1 cellular context compared by ENCODE assay signal in genomic region chr11:123683616-123684170, GRCh38.
TF ChIP-seq lines count a peak whose summit lies in the region.

No MANE protein-coding gene starts in this region.

TF ChIP-seq in GM23338, 12 proteins besides CTCF, POLR2A, EP300 and RAD21 (continued from another document):
- TF ChIP-seq, protein P1, sequence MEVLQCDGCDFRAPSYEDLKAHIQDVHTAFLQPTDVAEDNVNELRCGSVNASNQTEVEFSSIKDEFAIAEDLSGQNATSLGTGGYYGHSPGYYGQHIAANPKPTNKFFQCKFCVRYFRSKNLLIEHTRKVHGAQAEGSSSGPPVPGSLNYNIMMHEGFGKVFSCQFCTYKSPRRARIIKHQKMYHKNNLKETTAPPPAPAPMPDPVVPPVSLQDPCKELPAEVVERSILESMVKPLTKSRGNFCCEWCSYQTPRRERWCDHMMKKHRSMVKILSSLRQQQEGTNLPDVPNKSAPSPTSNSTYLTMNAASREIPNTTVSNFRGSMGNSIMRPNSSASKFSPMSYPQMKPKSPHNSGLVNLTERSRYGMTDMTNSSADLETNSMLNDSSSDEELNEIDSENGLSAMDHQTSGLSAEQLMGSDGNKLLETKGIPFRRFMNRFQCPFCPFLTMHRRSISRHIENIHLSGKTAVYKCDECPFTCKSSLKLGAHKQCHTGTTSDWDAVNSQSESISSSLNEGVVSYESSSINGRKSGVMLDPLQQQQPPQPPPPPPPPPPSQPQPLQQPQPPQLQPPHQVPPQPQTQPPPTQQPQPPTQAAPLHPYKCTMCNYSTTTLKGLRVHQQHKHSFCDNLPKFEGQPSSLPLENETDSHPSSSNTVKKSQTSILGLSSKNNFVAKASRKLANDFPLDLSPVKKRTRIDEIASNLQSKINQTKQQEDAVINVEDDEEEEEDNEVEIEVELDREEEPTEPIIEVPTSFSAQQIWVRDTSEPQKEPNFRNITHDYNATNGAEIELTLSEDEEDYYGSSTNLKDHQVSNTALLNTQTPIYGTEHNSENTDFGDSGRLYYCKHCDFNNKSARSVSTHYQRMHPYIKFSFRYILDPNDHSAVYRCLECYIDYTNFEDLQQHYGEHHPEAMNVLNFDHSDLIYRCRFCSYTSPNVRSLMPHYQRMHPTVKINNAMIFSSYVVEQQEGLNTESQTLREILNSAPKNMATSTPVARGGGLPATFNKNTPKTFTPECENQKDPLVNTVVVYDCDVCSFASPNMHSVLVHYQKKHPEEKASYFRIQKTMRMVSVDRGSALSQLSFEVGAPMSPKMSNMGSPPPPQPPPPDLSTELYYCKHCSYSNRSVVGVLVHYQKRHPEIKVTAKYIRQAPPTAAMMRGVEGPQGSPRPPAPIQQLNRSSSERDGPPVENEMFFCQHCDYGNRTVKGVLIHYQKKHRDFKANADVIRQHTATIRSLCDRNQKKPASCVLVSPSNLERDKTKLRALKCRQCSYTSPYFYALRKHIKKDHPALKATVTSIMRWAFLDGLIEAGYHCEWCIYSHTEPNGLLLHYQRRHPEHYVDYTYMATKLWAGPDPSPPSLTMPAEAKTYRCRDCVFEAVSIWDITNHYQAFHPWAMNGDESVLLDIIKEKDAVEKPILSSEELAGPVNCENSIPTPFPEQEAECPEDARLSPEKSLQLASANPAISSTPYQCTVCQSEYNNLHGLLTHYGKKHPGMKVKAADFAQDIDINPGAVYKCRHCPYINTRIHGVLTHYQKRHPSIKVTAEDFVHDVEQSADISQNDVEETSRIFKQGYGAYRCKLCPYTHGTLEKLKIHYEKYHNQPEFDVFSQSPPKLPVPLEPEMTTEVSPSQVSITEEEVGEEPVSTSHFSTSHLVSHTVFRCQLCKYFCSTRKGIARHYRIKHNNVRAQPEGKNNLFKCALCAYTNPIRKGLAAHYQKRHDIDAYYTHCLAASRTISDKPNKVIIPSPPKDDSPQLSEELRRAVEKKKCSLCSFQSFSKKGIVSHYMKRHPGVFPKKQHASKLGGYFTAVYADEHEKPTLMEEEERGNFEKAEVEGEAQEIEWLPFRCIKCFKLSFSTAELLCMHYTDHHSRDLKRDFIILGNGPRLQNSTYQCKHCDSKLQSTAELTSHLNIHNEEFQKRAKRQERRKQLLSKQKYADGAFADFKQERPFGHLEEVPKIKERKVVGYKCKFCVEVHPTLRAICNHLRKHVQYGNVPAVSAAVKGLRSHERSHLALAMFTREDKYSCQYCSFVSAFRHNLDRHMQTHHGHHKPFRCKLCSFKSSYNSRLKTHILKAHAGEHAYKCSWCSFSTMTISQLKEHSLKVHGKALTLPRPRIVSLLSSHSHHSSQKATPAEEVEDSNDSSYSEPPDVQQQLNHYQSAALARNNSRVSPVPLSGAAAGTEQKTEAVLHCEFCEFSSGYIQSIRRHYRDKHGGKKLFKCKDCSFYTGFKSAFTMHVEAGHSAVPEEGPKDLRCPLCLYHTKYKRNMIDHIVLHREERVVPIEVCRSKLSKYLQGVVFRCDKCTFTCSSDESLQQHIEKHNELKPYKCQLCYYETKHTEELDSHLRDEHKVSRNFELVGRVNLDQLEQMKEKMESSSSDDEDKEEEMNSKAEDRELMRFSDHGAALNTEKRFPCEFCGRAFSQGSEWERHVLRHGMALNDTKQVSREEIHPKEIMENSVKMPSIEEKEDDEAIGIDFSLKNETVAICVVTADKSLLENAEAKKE (CRISPR knock-in tag; IDR thresholded peaks at IDR 0.05), result no peak
- TF ChIP-seq REST (IDR thresholded peaks at IDR 0.05; ENCODE audit: unreplicated experiment) (no peak), ZNF331 (CRISPR knock-in tag; IDR thresholded peaks at IDR 0.05; ENCODE audit: low read depth) (no peak)
- TF ChIP-seq, protein P2, sequence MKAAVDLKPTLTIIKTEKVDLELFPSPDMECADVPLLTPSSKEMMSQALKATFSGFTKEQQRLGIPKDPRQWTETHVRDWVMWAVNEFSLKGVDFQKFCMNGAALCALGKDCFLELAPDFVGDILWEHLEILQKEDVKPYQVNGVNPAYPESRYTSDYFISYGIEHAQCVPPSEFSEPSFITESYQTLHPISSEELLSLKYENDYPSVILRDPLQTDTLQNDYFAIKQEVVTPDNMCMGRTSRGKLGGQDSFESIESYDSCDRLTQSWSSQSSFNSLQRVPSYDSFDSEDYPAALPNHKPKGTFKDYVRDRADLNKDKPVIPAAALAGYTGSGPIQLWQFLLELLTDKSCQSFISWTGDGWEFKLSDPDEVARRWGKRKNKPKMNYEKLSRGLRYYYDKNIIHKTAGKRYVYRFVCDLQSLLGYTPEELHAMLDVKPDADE (IDR thresholded peaks at IDR 0.05), result no peak
